In the genomic region with DNA sequence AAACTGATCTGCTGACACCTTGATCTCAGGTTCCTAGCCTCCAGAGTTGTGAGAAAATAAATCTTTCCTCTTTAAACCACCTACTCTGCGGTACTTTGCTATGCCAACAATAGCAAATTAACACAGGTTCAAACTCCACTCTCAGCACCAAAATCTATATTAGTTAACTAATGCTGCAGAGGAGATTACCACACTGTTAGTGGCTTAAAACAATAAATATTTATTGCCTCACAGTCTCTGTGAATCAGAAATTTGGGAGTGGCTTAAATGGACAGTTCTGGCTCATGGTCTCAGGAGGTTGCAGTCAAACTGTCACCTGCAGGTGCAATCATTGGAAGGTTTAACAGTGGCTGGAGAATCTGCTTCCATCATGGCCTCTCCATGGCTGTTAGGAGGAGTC, we compare ENCODE assay signal across 16 cellular contexts.
A peak's percentile ranks its signal among the peaks of the same experiment; 100 is the strongest.
DNase-seq lines count a peak whose midpoint lies in the region; ATAC-seq and TF ChIP-seq lines count a peak whose summit lies in the region.
"Had no signal": no experiment of that assay in that cellular context is flagged by ENCODE, and none has a peak within 500 bp of the region (broad histone marks: within the 10 kb centered on the region; RNA-seq: fewer than 3 reads in every experiment).

No MANE protein-coding gene starts in this region.

- peak; percentile 9 for ATAC-seq in left colon
- no peak for ATAC-seq in HG03025 (IDR thresholded peaks at IDR 0.05; ENCODE audit: low FRiP score, unreplicated experiment)
- ATAC-seq in HG03097 (IDR thresholded peaks at IDR 0.05; ENCODE audit: low FRiP score, unreplicated experiment): no peak

- no TSS peak for BruUV-seq in Calu3 (replicated peaks; lab: Mats Ljungman, UMichigan)

- intact Hi-C loops in left colon (cut with DNase I, micrococcal nuclease): no loop called here
- intact Hi-C loops in Calu3 (cut with micrococcal nuclease; ENCODE audit: unreplicated experiment): no loop called here

- H3K9me3 Mint-ChIP-seq in Calu3 (ENCODE audit: low read depth, unreplicated experiment): no peaks in the 10 kb centered on the region

- H3K4me3 Mint-ChIP-seq in Calu3 (ENCODE audit: low read depth, unreplicated experiment): no peak overlapping the region
- H3K4me3 Mint-ChIP-seq: CD8-positive, alpha-beta memory T cell had no signal

- no peak for TF ChIP-seq CTCF in Calu3 (IDR thresholded peaks at IDR 0.05; ENCODE audit: unreplicated experiment)

- no peak overlapping the region for H3K27ac Mint-ChIP-seq in Calu3 (ENCODE audit: unreplicated experiment)
- H3K27ac Mint-ChIP-seq: CD8-positive, alpha-beta memory T cell had no signal

- peaks cover 36% of the 10 kb centered on the region for H3K27me3 Mint-ChIP-seq in Calu3 (ENCODE audit: unreplicated experiment)
- H3K27me3 Mint-ChIP-seq: CD8-positive, alpha-beta memory T cell had no signal

- H3K4me1 Mint-ChIP-seq in Calu3 (ENCODE audit: low read depth, unreplicated experiment): no peaks in the 10 kb centered on the region
- H3K4me1 Mint-ChIP-seq: CD8-positive, alpha-beta memory T cell had no signal

- DNase-seq in NCI-H1105 treated with DMSO at 0.1 percent for 48 hours (lab: John Stamatoyannopoulos, UW) (peak; percentile 31), NCI-H1105 (lab: John Stamatoyannopoulos, UW) (no peak), NCI-H146 treated with DMSO at 0.1 percent for 48 hours (lab: John Stamatoyannopoulos, UW; ENCODE audit: unreplicated experiment) (peak; percentile 47), NCI-H82 treated with DMSO at 0.1 percent for 48 hours (lab: John Stamatoyannopoulos, UW; ENCODE audit: unreplicated experiment) (peak; percentile 53), left colon (no peak), Calu3 (no peak)
- DNase-seq: 8988T; CD8-positive, alpha-beta memory T cell; DMS79 treated with DMSO at 0.1 percent for 48 hours; KG1; NCI-H187; NCI-H2107; SJCRH30; T-helper 9 cell had no signal

- H3K36me3 Mint-ChIP-seq in Calu3 (ENCODE audit: insufficient read depth, unreplicated experiment): no peaks in the 10 kb centered on the region
- H3K36me3 Mint-ChIP-seq: CD8-positive, alpha-beta memory T cell had no signal

- CTCF ChIA-PET in Calu3 (lab: Charles Lee): no interaction called here

Comparison
In these comparisons a context has a peak if more than half of its experiments do, and no peak if none do; other contexts are left out.
1. DNase-seq: peak in NCI-H1105 treated with DMSO at 0.1 percent for 48 hours (single experiment), NCI-H146 treated with DMSO at 0.1 percent for 48 hours (single experiment) and NCI-H82 treated with DMSO at 0.1 percent for 48 hours (single experiment); none in NCI-H1105 (single experiment), left colon (0 of 2) and Calu3 (single experiment).